Comparison of ENCODE assay signal across 20 cellular contexts in the genomic region with DNA sequence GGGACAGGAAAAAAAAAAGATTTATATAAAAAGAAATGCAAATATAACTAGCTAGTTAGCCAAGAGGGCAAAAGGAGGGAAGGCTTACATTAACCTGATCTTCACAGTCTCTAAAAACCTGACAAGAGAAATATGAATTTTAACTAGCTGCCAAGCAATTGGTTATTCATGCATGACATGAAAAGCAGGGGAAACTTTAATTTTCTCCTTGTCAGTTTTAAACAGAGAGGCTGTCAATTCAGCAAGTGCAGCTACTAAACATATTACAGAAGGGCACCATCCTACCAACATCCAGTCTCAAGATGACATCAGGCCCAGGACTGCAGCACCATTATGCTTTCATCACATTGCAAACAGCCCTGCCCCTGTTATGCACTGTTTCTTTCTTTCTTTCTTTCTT.
"Had no signal": no experiment of that assay in that cellular context is flagged by ENCODE, and none has a peak within 500 bp of the region (broad histone marks: within the 10 kb centered on the region; RNA-seq: fewer than 3 reads in every experiment).

No MANE protein-coding gene starts in this region.

- H3K27me3 ChIP-seq: SJSA1 had no signal

- H3K9me3 ChIP-seq: SJSA1 had no signal

- H3K4me3 ChIP-seq: SJSA1, SK-N-MC had no signal

- DNase-seq: KBM-7, NCI-H1092, NCI-H1105 treated with DMSO at 0.1 percent for 48 hours, NCI-H1417 treated with DMSO at 0.1 percent for 48 hours, NCI-H146, NCI-H1694 treated with DMSO at 0.1 percent for 48 hours, NCI-H1930, NCI-H2081, NCI-H2107, NCI-H226, NCI-H446, NCI-H510A, NCI-H524 treated with DMSO at 0.1 percent for 48 hours, NCI-H69, NCI-H774, Right ventricle myocardium superior, RPMI8226, SIG-M5 had no signal

- H3K4me1 ChIP-seq: SJSA1 had no signal

- H3K27ac ChIP-seq: SJSA1, SK-N-MC had no signal

- H3K36me3 ChIP-seq: SJSA1 had no signal
